ENCODE assay signal across 10 cellular contexts in genomic region chr3:127959873-127960272, GRCh38. TPM values are rescaled to one million over a fixed set of nuclear protein-coding genes. Genes with fewer than 3 reads are reported as not detected.
A peak's percentile ranks its signal among the peaks of the same experiment; 100 is the strongest.
DNase-seq lines count a peak whose midpoint lies in the region; ATAC-seq, FAIRE-seq and TF ChIP-seq lines count a peak whose summit lies in the region.
"Had no signal": no experiment of that assay in that cellular context is flagged by ENCODE, and none has a peak within 500 bp of the region (broad histone marks: within the 10 kb centered on the region; RNA-seq: fewer than 3 reads in every experiment).

No MANE protein-coding gene starts in this region.

- H3K27me3 ChIP-seq in bronchial epithelial cell (ENCODE audit: control insufficient read depth, insufficient read depth, low read length) (no peaks in the 10 kb centered on the region), mesenchymal stem cell (ENCODE audit: control insufficient read depth in 1 of 2, insufficient read depth in 1 of 2, low read length in 2 of 2) (no peaks in the 10 kb centered on the region)

- no peak for ATAC-seq in activated CD8-positive, alpha-beta memory T cell treated with anti-CD3 and anti-CD28 coated beads, Interleukin-2, amount 10 ng/mL, durations not matched to agents 7 days and 5 days
- ATAC-seq in HG02938 (IDR thresholded peaks at IDR 0.05; ENCODE audit: unreplicated experiment): no peak

- no peak overlapping the region for H3K27ac Mint-ChIP-seq in activated CD8-positive, alpha-beta memory T cell treated with anti-CD3 and anti-CD28 coated beads, Interleukin-2, amount 10 ng/mL, durations not matched to agents 7 days and 5 days
- H3K27ac Mint-ChIP-seq: activated B cell treated with CpG ODN at 0.5 μM for 24 hours had no signal

- no peak overlapping the region for H3K4me3 Mint-ChIP-seq in activated CD8-positive, alpha-beta memory T cell treated with anti-CD3 and anti-CD28 coated beads, Interleukin-2, amount 10 ng/mL, durations not matched to agents 7 days and 5 days
- H3K4me3 Mint-ChIP-seq: activated B cell treated with CpG ODN at 0.5 μM for 24 hours had no signal

- H3K4me2 ChIP-seq in mesenchymal stem cell (ENCODE audit: low read length, poor library complexity, severe bottlenecking): no peak overlapping the region

- no peaks in the 10 kb centered on the region for H3K36me3 Mint-ChIP-seq in activated CD8-positive, alpha-beta memory T cell treated with anti-CD3 and anti-CD28 coated beads, Interleukin-2, amount 10 ng/mL, durations not matched to agents 7 days and 5 days

- H3K4me1 Mint-ChIP-seq in activated CD8-positive, alpha-beta memory T cell treated with anti-CD3 and anti-CD28 coated beads, Interleukin-2, amount 10 ng/mL, durations not matched to agents 7 days and 5 days: no peaks in the 10 kb centered on the region
- H3K4me1 Mint-ChIP-seq: activated B cell treated with CpG ODN at 0.5 μM for 24 hours had no signal

- H3K23ac ChIP-seq in mesenchymal stem cell (ENCODE audit: low read length in 2 of 2): no peak overlapping the region

- no peak overlapping the region for H2AK5ac ChIP-seq in mesenchymal stem cell (ENCODE audit: low read length, severe bottlenecking)

- no peak for FAIRE-seq in bronchial epithelial cell (lab: Jason Lieb, UNC)

- DNase-seq in NCI-H2196 (lab: John Stamatoyannopoulos, UW; ENCODE audit: unreplicated experiment) (peak; percentile 61), NCI-H2196 treated with DMSO at 0.1 percent for 48 hours (lab: John Stamatoyannopoulos, UW; ENCODE audit: unreplicated experiment) (no peak), NCI-H2107 treated with DMSO at 0.1 percent for 48 hours (lab: John Stamatoyannopoulos, UW; ENCODE audit: unreplicated experiment) (peak; percentile 44), bronchial epithelial cell (ENCODE audit: low read depth) (peak; percentile 43), mesenchymal stem cell (peak; percentile 30)
- no peak for DNase-seq in central memory CD4-positive, alpha-beta T cell
- DNase-seq in activated CD8-positive, alpha-beta memory T cell treated with anti-CD3 and anti-CD28 coated beads, Interleukin-2, amount 10 ng/mL, durations not matched to agents 7 days and 5 days: no peak
- DNase-seq: activated B cell treated with CpG ODN at 0.5 μM for 24 hours had no signal

- H2BK120ac ChIP-seq in mesenchymal stem cell (ENCODE audit: low read depth, low read length): no peak overlapping the region

- H3K9me3 ChIP-seq in mesenchymal stem cell (ENCODE audit: control insufficient read depth, low read length): no peaks in the 10 kb centered on the region

- H3K79me1 ChIP-seq in mesenchymal stem cell (replicated peaks; ENCODE audit: low read length, poor library complexity, severe bottlenecking): no peaks in the 10 kb centered on the region

- 27% methylated on average over 3 of the region's 4 CpGs for WGBS in mesenchymal stem cell

- H3K14ac ChIP-seq in mesenchymal stem cell (ENCODE audit: low read length in 2 of 2): no peak overlapping the region

- no peak overlapping the region for H2BK12ac ChIP-seq in mesenchymal stem cell (ENCODE audit: low read length in 2 of 2)

- H2BK15ac ChIP-seq in mesenchymal stem cell (ENCODE audit: low read depth, poor library complexity, severe bottlenecking): no peak overlapping the region

- H3K9ac ChIP-seq in mesenchymal stem cell (ENCODE audit: low read length): no peak overlapping the region

- CTCF ChIA-PET in activated CD8-positive, alpha-beta memory T cell treated with anti-CD3 and anti-CD28 coated beads, Interleukin-2, amount 10 ng/mL, durations not matched to agents 7 days and 5 days (lab: Charles Lee): interaction anchor here (2.2 kb wide), 1 partner anchor 385 kb away, joined by 5 read pairs; no protein-coding TSS in a partner anchor

- H3K4me1 ChIP-seq in mesenchymal stem cell (ENCODE audit: control insufficient read depth, insufficient read depth, low read depth, low read length): no peaks in the 10 kb centered on the region

- H3K18ac ChIP-seq in mesenchymal stem cell (ENCODE audit: low read depth in 1 of 2, low read length in 2 of 2): no peak overlapping the region

- no peak overlapping the region for H3K27ac ChIP-seq in mesenchymal stem cell (ENCODE audit: low read length, poor library complexity, severe bottlenecking)

- peaks cover 23% of the 10 kb centered on the region for H3K27me3 Mint-ChIP-seq in activated CD8-positive, alpha-beta memory T cell treated with anti-CD3 and anti-CD28 coated beads, Interleukin-2, amount 10 ng/mL, durations not matched to agents 7 days and 5 days
- H3K27me3 Mint-ChIP-seq: activated B cell treated with CpG ODN at 0.5 μM for 24 hours had no signal

- H2AFZ ChIP-seq in mesenchymal stem cell (ENCODE audit: low read depth, low read length): no peak overlapping the region

- H4K91ac ChIP-seq in mesenchymal stem cell (ENCODE audit: low read length): no peak overlapping the region

- H4K8ac ChIP-seq in mesenchymal stem cell (ENCODE audit: low read length): no peak overlapping the region

- no peaks in the 10 kb centered on the region for H3K9me3 Mint-ChIP-seq in activated CD8-positive, alpha-beta memory T cell treated with anti-CD3 and anti-CD28 coated beads, Interleukin-2, amount 10 ng/mL, durations not matched to agents 7 days and 5 days (ENCODE audit: low read depth)
- H3K9me3 Mint-ChIP-seq: activated B cell treated with CpG ODN at 0.5 μM for 24 hours had no signal

- H2BK5ac ChIP-seq in mesenchymal stem cell (ENCODE audit: low read depth, low read length, poor library complexity, severe bottlenecking): no peak overlapping the region

- TF ChIP-seq CTCF in bronchial epithelial cell (IDR thresholded peaks at IDR 0.05; ENCODE audit: insufficient read depth, low read length, severe bottlenecking): peak; percentile 46

- H3K4ac ChIP-seq in mesenchymal stem cell (ENCODE audit: low read depth in 1 of 2, low read length in 2 of 2): no peak overlapping the region

- no peaks in the 10 kb centered on the region for H3K36me3 ChIP-seq in bronchial epithelial cell (ENCODE audit: control insufficient read depth, insufficient read depth, low read length)
- H3K36me3 ChIP-seq in mesenchymal stem cell (ENCODE audit: control insufficient read depth in 1 of 2, insufficient read depth in 2 of 2, low read depth in 1 of 2, low read length in 2 of 2): no peaks in the 10 kb centered on the region

- no peak overlapping the region for H3K4me3 ChIP-seq in bronchial epithelial cell (ENCODE audit: low read depth, low read length)
- no peak overlapping the region for H3K4me3 ChIP-seq in mesenchymal stem cell (ENCODE audit: insufficient read depth in 1 of 2, low read depth in 1 of 2, low read length in 2 of 2)

RNA-seq across cellular contexts. Expression of gene KBTBD12, which starts 44.8 kb away (rescaled TPM):
- under 0.01 TPM in 2 replicates for total RNA-seq in bronchial epithelial cell
- polyA plus RNA-seq in mesenchymal stem cell (2013, experiment 1 of 2): not detected
- polyA plus RNA-seq in mesenchymal stem cell (2013, experiment 2 of 2): not detected
- not detected for total RNA-seq in activated CD8-positive, alpha-beta memory T cell treated with anti-CD3 and anti-CD28 coated beads, Interleukin-2, amount 10 ng/mL, durations not matched to agents 7 days and 5 days
- total RNA-seq: pulmonary artery endothelial cell had no signal

Comparison
In these comparisons a context has a peak if more than half of its experiments do, and no peak if none do; other contexts are left out.
1. DNase-seq: peak in NCI-H2196 (single experiment), NCI-H2107 treated with DMSO at 0.1 percent for 48 hours (single experiment), bronchial epithelial cell (single experiment) and mesenchymal stem cell (single experiment); none in NCI-H2196 treated with DMSO at 0.1 percent for 48 hours (single experiment), central memory CD4-positive, alpha-beta T cell (single experiment) and activated CD8-positive, alpha-beta memory T cell treated with anti-CD3 and anti-CD28 coated beads, Interleukin-2, amount 10 ng/mL, durations not matched to agents 7 days and 5 days (single experiment).